In genomic region chr12:2974560-2974971, GRCh38 we compare ENCODE assay signal across 18 cellular contexts. TPM values are rescaled to one million over a fixed set of nuclear protein-coding genes. Genes with fewer than 3 reads are reported as not detected.
DNase-seq lines count a peak whose midpoint lies in the region; ATAC-seq, FAIRE-seq and TF ChIP-seq lines count a peak whose summit lies in the region.
"Had no signal": no experiment of that assay in that cellular context is flagged by ENCODE, and none has a peak within 500 bp of the region (broad histone marks: within the 10 kb centered on the region; RNA-seq: fewer than 3 reads in every experiment).

No MANE protein-coding gene starts in this region.

- FAIRE-seq in endothelial cell of umbilical vein (lab: Jason Lieb, UNC): peak; percentile 4
- FAIRE-seq: D721Med, urothelium cell line had no signal

- H3K18ac ChIP-seq in mesenchymal stem cell (ENCODE audit: low read depth in 1 of 2, low read length in 2 of 2): no peak overlapping the region

- peak; percentile 18 for DNase-seq in AG10803 (ENCODE audit: low read depth)
- peak; percentile 26 for DNase-seq in MG63
- DNase-seq in endothelial cell of umbilical vein (ENCODE audit: low read depth, low spot score): peak; percentile 58
- DNase-seq in mesenchymal stem cell: peak; percentile 27
- DNase-seq in NCI-H1436 treated with DMSO at 0.1 percent for 48 hours (lab: John Stamatoyannopoulos, UW): no peak
- no peak for DNase-seq in stimulated activated effector memory CD8-positive, alpha-beta T cell treated with anti-CD3 and anti-CD28 coated beads, Interleukin-12 subunit alpha, Interleukin-12 subunit beta, amount 100 ng/mL, for 72 hours (ENCODE audit: low spot score in 2 of 2)
- no peak for DNase-seq in NOMO-1 treated with dmso at 0.1 percent for 144 hours (lab: John Stamatoyannopoulos, UW; ENCODE audit: unreplicated experiment)
- DNase-seq: midbrain; NCI-H1694; NCI-H748 treated with DMSO at 0.1 percent for 48 hours; SHP77 treated with DMSO at 0.1 percent for 48 hours; stimulated activated CD8-positive, alpha-beta memory T cell treated with anti-CD3 and anti-CD28 coated beads, Interleukin-4, amount 100 ng/mL, for 48 hours had no signal

- peak overlapping the region; percentile 25 for H3K27ac ChIP-seq in endothelial cell of umbilical vein (ENCODE audit: insufficient read depth, low read depth, low read length)
- no peak overlapping the region for H3K27ac ChIP-seq in mesenchymal stem cell (ENCODE audit: low read length, poor library complexity, severe bottlenecking)
- H3K27ac ChIP-seq: epithelial cell of prostate, parathyroid adenoma had no signal

- H3K9me3 ChIP-seq in MG63: no peaks in the 10 kb centered on the region
- no peaks in the 10 kb centered on the region for H3K9me3 ChIP-seq in endothelial cell of umbilical vein (replicated peaks; ENCODE audit: control insufficient read depth, insufficient read depth, low read length)
- no peaks in the 10 kb centered on the region for H3K9me3 ChIP-seq in mesenchymal stem cell (ENCODE audit: control insufficient read depth, low read length)

- no peaks in the 10 kb centered on the region for H3K9me1 ChIP-seq in endothelial cell of umbilical vein (replicated peaks; ENCODE audit: control insufficient read depth, extremely low read depth, insufficient read depth, low read length)

- H4K8ac ChIP-seq in mesenchymal stem cell (ENCODE audit: low read length): no peak overlapping the region

- peaks cover 43% of the 10 kb centered on the region for H3K79me1 ChIP-seq in mesenchymal stem cell (replicated peaks; ENCODE audit: low read length, poor library complexity, severe bottlenecking)

- H3K4me3 ChIP-seq in AG10803 (ENCODE audit: low read length) (no peak overlapping the region), MG63 (no peak overlapping the region), endothelial cell of umbilical vein (replicated peaks in 1 of 3; ENCODE audit: insufficient read depth in 1 of 3, low read depth in 1 of 3, low read length in 3 of 3) (peak overlapping the region in 2 of 3 experiments; percentile 12 to 23), mesenchymal stem cell (ENCODE audit: insufficient read depth in 1 of 2, low read depth in 1 of 2, low read length in 2 of 2) (peak overlapping the region; percentile 21 to 47)

- no peaks in the 10 kb centered on the region for H3K27me3 ChIP-seq in MG63
- no peaks in the 10 kb centered on the region for H3K27me3 ChIP-seq in endothelial cell of umbilical vein (ENCODE audit: control insufficient read depth in 2 of 2, insufficient read depth in 2 of 2, low read length in 2 of 2)
- H3K27me3 ChIP-seq in mesenchymal stem cell (ENCODE audit: control insufficient read depth in 1 of 2, insufficient read depth in 1 of 2, low read length in 2 of 2): no peaks in the 10 kb centered on the region

- H2BK120ac ChIP-seq in mesenchymal stem cell (ENCODE audit: low read depth, low read length): no peak overlapping the region

- no peak overlapping the region for H4K91ac ChIP-seq in mesenchymal stem cell (ENCODE audit: low read length)

- peak overlapping the region; percentile 60 for H3K4me2 ChIP-seq in endothelial cell of umbilical vein (ENCODE audit: insufficient read depth, low read length)
- H3K4me2 ChIP-seq in mesenchymal stem cell (ENCODE audit: low read length, poor library complexity, severe bottlenecking): no peak overlapping the region

- H3K4me1 Mint-ChIP-seq in stimulated activated effector memory CD8-positive, alpha-beta T cell treated with anti-CD3 and anti-CD28 coated beads, Interleukin-12 subunit alpha, Interleukin-12 subunit beta, amount 100 ng/mL, for 72 hours: no peaks in the 10 kb centered on the region
- H3K4me1 Mint-ChIP-seq: IgD-negative memory B cell had no signal

- TF ChIP-seq CTCF in AG10803 (conservative IDR thresholded peaks at IDR 0.05; ENCODE audit: low read length): no peak
- TF ChIP-seq CTCF in endothelial cell of umbilical vein (IDR thresholded peaks at IDR 0.05; ENCODE audit: extremely low read depth in 1 of 2, insufficient read depth in 1 of 2, low read depth in 1 of 2, low read length in 2 of 2): no peak

- no peak overlapping the region for H3K4ac ChIP-seq in mesenchymal stem cell (ENCODE audit: low read depth in 1 of 2, low read length in 2 of 2)

- BruUV-seq in endothelial cell of umbilical vein (replicated peaks; lab: Mats Ljungman, UMichigan): no TSS peak

- H2AK5ac ChIP-seq in mesenchymal stem cell (ENCODE audit: low read length, severe bottlenecking): no peak overlapping the region

- POLR2A ChIA-PET in endothelial cell of umbilical vein (lab: Charles Lee): interaction anchor here (0.6 kb wide), 1 partner anchor 11 kb away, joined by 9 read pairs; no protein-coding TSS in a partner anchor

- H3K27ac Mint-ChIP-seq in stimulated activated effector memory CD8-positive, alpha-beta T cell treated with anti-CD3 and anti-CD28 coated beads, Interleukin-12 subunit alpha, Interleukin-12 subunit beta, amount 100 ng/mL, for 72 hours: no peak overlapping the region
- H3K27ac Mint-ChIP-seq: IgD-negative memory B cell had no signal

- CTCF ChIA-PET in endothelial cell of umbilical vein (lab: Charles Lee): interaction anchor here (0.5 to 1.4 kb wide), 6 partner anchors 9 to 99 kb away, joined by 3 to 5 read pairs (median 3); no protein-coding TSS in a partner anchor

- no peaks in the 10 kb centered on the region for H3K36me3 Mint-ChIP-seq in stimulated activated effector memory CD8-positive, alpha-beta T cell treated with anti-CD3 and anti-CD28 coated beads, Interleukin-12 subunit alpha, Interleukin-12 subunit beta, amount 100 ng/mL, for 72 hours
- H3K36me3 Mint-ChIP-seq: IgD-negative memory B cell had no signal

- H3K9ac ChIP-seq in endothelial cell of umbilical vein (replicated peaks; ENCODE audit: extremely low read depth, insufficient read depth, low read length): no peak overlapping the region
- H3K9ac ChIP-seq in mesenchymal stem cell (ENCODE audit: low read length): no peak overlapping the region
- H3K9ac ChIP-seq: parathyroid adenoma had no signal

- TF ChIP-seq POLR2A in endothelial cell of umbilical vein (IDR thresholded peaks at IDR 0.05; ENCODE audit: low read depth, low read length): no peak

- H3K23ac ChIP-seq in mesenchymal stem cell (ENCODE audit: low read length in 2 of 2): peak overlapping the region in 1 of 2 experiments; percentile 15

- H3K4me3 Mint-ChIP-seq in stimulated activated effector memory CD8-positive, alpha-beta T cell treated with anti-CD3 and anti-CD28 coated beads, Interleukin-12 subunit alpha, Interleukin-12 subunit beta, amount 100 ng/mL, for 72 hours: no peak overlapping the region
- H3K4me3 Mint-ChIP-seq: IgD-negative memory B cell had no signal

- no peaks in the 10 kb centered on the region for H4K20me1 ChIP-seq in endothelial cell of umbilical vein (replicated peaks; ENCODE audit: control insufficient read depth, extremely low read depth, insufficient read depth, low read length)

- peaks cover 16% of the 10 kb centered on the region for H3K4me1 ChIP-seq in endothelial cell of umbilical vein (ENCODE audit: control insufficient read depth, extremely low read depth, insufficient read depth, low read length)
- H3K4me1 ChIP-seq in mesenchymal stem cell (ENCODE audit: control insufficient read depth, insufficient read depth, low read depth, low read length): peaks cover 10% of the 10 kb centered on the region
- H3K4me1 ChIP-seq: parathyroid adenoma had no signal

- H2BK15ac ChIP-seq in mesenchymal stem cell (ENCODE audit: low read depth, poor library complexity, severe bottlenecking): no peak overlapping the region

- peak overlapping the region; percentile 66 for H2AFZ ChIP-seq in endothelial cell of umbilical vein (ENCODE audit: low read depth, low read length)
- H2AFZ ChIP-seq in mesenchymal stem cell (ENCODE audit: low read depth, low read length): no peak overlapping the region
- H2AFZ ChIP-seq: parathyroid adenoma had no signal

- WGBS in mesenchymal stem cell: 57% methylated on average over 8 of the region's 10 CpGs

- H3K9me3 Mint-ChIP-seq in stimulated activated effector memory CD8-positive, alpha-beta T cell treated with anti-CD3 and anti-CD28 coated beads, Interleukin-12 subunit alpha, Interleukin-12 subunit beta, amount 100 ng/mL, for 72 hours: no peaks in the 10 kb centered on the region

- H2BK12ac ChIP-seq in mesenchymal stem cell (ENCODE audit: low read length in 2 of 2): no peak overlapping the region

- dilution Hi-C loops in endothelial cell of umbilical vein (cut with MboI; ENCODE audit: extremely low pct_ligation_motif_present, low sequenced_read_pairs): no loop called here

- no peak for ATAC-seq in HG03139 (IDR thresholded peaks at IDR 0.05; ENCODE audit: unreplicated experiment)
- ATAC-seq in stimulated activated effector memory CD8-positive, alpha-beta T cell treated with anti-CD3 and anti-CD28 coated beads, Interleukin-12 subunit alpha, Interleukin-12 subunit beta, amount 100 ng/mL, for 72 hours: no peak

- peak overlapping the region in 1 of 2 experiments; percentile 66 for H3K14ac ChIP-seq in mesenchymal stem cell (ENCODE audit: low read length in 2 of 2)

- no peak overlapping the region for H2BK5ac ChIP-seq in mesenchymal stem cell (ENCODE audit: low read depth, low read length, poor library complexity, severe bottlenecking)

- intact Hi-C loops in endothelial cell of umbilical vein (cut with micrococcal nuclease): loop anchor here (1.0 kb wide), 1 partner anchor 9 kb away; no protein-coding TSS in a partner anchor

- peaks cover 50% of the 10 kb centered on the region for H3K79me2 ChIP-seq in endothelial cell of umbilical vein (ENCODE audit: control insufficient read depth, insufficient read depth, low read length)

- H3K36me3 ChIP-seq in MG63 (peaks cover 7% of the 10 kb centered on the region), endothelial cell of umbilical vein (ENCODE audit: control insufficient read depth in 2 of 2, extremely low read depth in 1 of 2, insufficient read depth in 2 of 2, low read length in 2 of 2) (peaks cover 0 to 13% of the 10 kb centered on the region in 2 experiments), mesenchymal stem cell (ENCODE audit: control insufficient read depth in 1 of 2, insufficient read depth in 2 of 2, low read depth in 1 of 2, low read length in 2 of 2) (peaks cover 3 to 17% of the 10 kb centered on the region in 2 experiments)

TF ChIP-seq in endothelial cell of umbilical vein, 7 proteins besides CTCF, POLR2A, EP300 and RAD21 (continues in another document):
- no peak for TF ChIP-seq MYC (IDR thresholded peaks at IDR 0.05; ENCODE audit: low read depth, low read length)

RNA-seq across cellular contexts. Expression of gene TEAD4, which starts 15.4 kb away (rescaled TPM):
- total RNA-seq in MG63 (2014; rRNA removed; shearing (Covaris generic); ENCODE audit: low replicate concordance): 3.3 and 30.8 TPM in 2 replicates
- 39.4 and 46.0 TPM in 2 replicates for total RNA-seq in endothelial cell of umbilical vein
- polyA plus RNA-seq in endothelial cell of umbilical vein: 34.4 and 38.4 TPM in 2 replicates
- polyA plus RNA-seq in endothelial cell of umbilical vein (2011; cell fraction: cytosol; rRNA removed): 37.7 and 40.5 TPM in 2 replicates
- polyA plus RNA-seq in endothelial cell of umbilical vein (2011; cell fraction: nucleus; rRNA removed): 28.5 and 31.2 TPM in 2 replicates
- polyA plus RNA-seq in endothelial cell of umbilical vein (2012): 34.3 and 48.3 TPM in 2 replicates
- 20.7 and 22.7 TPM in 2 replicates for polyA minus RNA-seq in endothelial cell of umbilical vein
- 31.2 TPM for polyA minus RNA-seq in endothelial cell of umbilical vein (2011; cell fraction: cytosol; rRNA and poly(A)+ RNA removed)
- polyA minus RNA-seq in endothelial cell of umbilical vein (2011; cell fraction: nucleus; rRNA and poly(A)+ RNA removed): 8.4 and 17.5 TPM in 2 replicates
- 16.1 TPM for polyA plus RNA-seq in mesenchymal stem cell (2013, experiment 1 of 2)
- polyA plus RNA-seq in mesenchymal stem cell (2013, experiment 2 of 2): 16.1 TPM
- polyA plus RNA-seq: IgD-negative memory B cell had no signal

Comparison
In these comparisons a context has a peak if more than half of its experiments do, and no peak if none do; other contexts are left out.
1. DNase-seq: peak in AG10803 (single experiment), MG63 (single experiment), endothelial cell of umbilical vein (single experiment) and mesenchymal stem cell (single experiment); none in NCI-H1436 treated with DMSO at 0.1 percent for 48 hours (single experiment), stimulated activated effector memory CD8-positive, alpha-beta T cell treated with anti-CD3 and anti-CD28 coated beads, Interleukin-12 subunit alpha, Interleukin-12 subunit beta, amount 100 ng/mL, for 72 hours (0 of 2) and NOMO-1 treated with dmso at 0.1 percent for 144 hours (single experiment).
2. H3K4me3 ChIP-seq: peak in endothelial cell of umbilical vein (2 of 3) and mesenchymal stem cell (2 of 2); none in AG10803 (single experiment) and MG63 (single experiment).